ENCODE assay signal across 11 cellular contexts in genomic region chr10:16944081-16944922, GRCh38.
DNase-seq lines count a peak whose midpoint lies in the region; ATAC-seq, FAIRE-seq and TF ChIP-seq lines count a peak whose summit lies in the region.
"Had no signal": no experiment of that assay in that cellular context is flagged by ENCODE, and none has a peak within 500 bp of the region (broad histone marks: within the 10 kb centered on the region; RNA-seq: fewer than 3 reads in every experiment).

No MANE protein-coding gene starts in this region.

- H3K36me3 ChIP-seq in subcutaneous abdominal adipose tissue (ENCODE audit: control insufficient read depth in 5 of 5, insufficient read depth in 5 of 5, low read length in 5 of 5) (no peaks in the 10 kb centered on the region), mucosa of descending colon (ENCODE audit: low read depth) (no peaks in the 10 kb centered on the region)

- CTCF ChIA-PET in activated CD4-positive, alpha-beta memory T cell treated with anti-CD3 and anti-CD28 coated beads, Interleukin-2, amount 10 ng/mL, durations not matched to agents 7 days and 5 days (lab: Charles Lee), result no interaction called here

- H3K4me1 ChIP-seq in subcutaneous abdominal adipose tissue (ENCODE audit: control insufficient read depth in 5 of 5, insufficient read depth in 5 of 5, low read length in 5 of 5) (peaks cover 0 to 13% (median 7%) of the 10 kb centered on the region in 5 donors), mucosa of descending colon (ENCODE audit: low read depth) (no peaks in the 10 kb centered on the region)

- peak; percentile 82 for FAIRE-seq in H54 (lab: Jason Lieb, UNC)

- no peaks in the 10 kb centered on the region for H3K27me3 ChIP-seq in subcutaneous abdominal adipose tissue (ENCODE audit: control insufficient read depth in 5 of 5, insufficient read depth in 4 of 5, low read length in 5 of 5)

- H3K27me3 Mint-ChIP-seq in activated CD4-positive, alpha-beta memory T cell treated with anti-CD3 and anti-CD28 coated beads, Interleukin-2, amount 10 ng/mL, durations not matched to agents 7 days and 5 days, result peaks cover 4% of the 10 kb centered on the region
- H3K27me3 Mint-ChIP-seq: stimulated activated naive B cell treated with anti-CD40 and anti-IgM and Interleukin-4, amounts not matched to agents 10 μg/mL and 1 μg/mL and 100 μg/mL, for 72 hours had no signal

- H3K27ac Mint-ChIP-seq in activated CD4-positive, alpha-beta memory T cell treated with anti-CD3 and anti-CD28 coated beads, Interleukin-2, amount 10 ng/mL, durations not matched to agents 7 days and 5 days, result no peak overlapping the region
- H3K27ac Mint-ChIP-seq: stimulated activated naive B cell treated with anti-CD40 and anti-IgM and Interleukin-4, amounts not matched to agents 10 μg/mL and 1 μg/mL and 100 μg/mL, for 72 hours had no signal

- no peaks in the 10 kb centered on the region for H3K9me3 ChIP-seq in subcutaneous abdominal adipose tissue (ENCODE audit: control insufficient read depth in 5 of 5, low read length in 5 of 5)
- no peaks in the 10 kb centered on the region for H3K9me3 ChIP-seq in mucosa of descending colon

- no peak for TF ChIP-seq POLR2A in H54 (IDR thresholded peaks at IDR 0.05; ENCODE audit: low read depth, low read length)

- no peak for TF ChIP-seq CTCF in mucosa of descending colon (IDR thresholded peaks at IDR 0.05)

- no peak overlapping the region for H3K4me3 Mint-ChIP-seq in activated CD4-positive, alpha-beta memory T cell treated with anti-CD3 and anti-CD28 coated beads, Interleukin-2, amount 10 ng/mL, durations not matched to agents 7 days and 5 days
- H3K4me3 Mint-ChIP-seq: stimulated activated naive B cell treated with anti-CD40 and anti-IgM and Interleukin-4, amounts not matched to agents 10 μg/mL and 1 μg/mL and 100 μg/mL, for 72 hours had no signal

- DNase-seq in H54 (ENCODE audit: insufficient read length, low spot score) (no peak), amniotic stem cell (lab: John Stamatoyannopoulos, UW) (peak; percentile 40), left cardiac atrium (no peak), occipital lobe (lab: John Stamatoyannopoulos, UW) (no peak), left colon (no peak), mucosa of descending colon (no peak)
- no peak for DNase-seq in activated CD4-positive, alpha-beta memory T cell treated with anti-CD3 and anti-CD28 coated beads, Interleukin-2, amount 10 ng/mL, durations not matched to agents 7 days and 5 days
- DNase-seq: activated T-cell treated with anti-CD3 and anti-CD28 coated beads, Interleukin-2, amount 50 U/mL, for 48 hours; NCI-H774; stimulated activated naive B cell treated with anti-CD40 and anti-IgM and Interleukin-4, amounts not matched to agents 10 μg/mL and 1 μg/mL and 100 μg/mL, for 72 hours had no signal

- H3K36me3 Mint-ChIP-seq in activated CD4-positive, alpha-beta memory T cell treated with anti-CD3 and anti-CD28 coated beads, Interleukin-2, amount 10 ng/mL, durations not matched to agents 7 days and 5 days (ENCODE audit: low read depth), result no peaks in the 10 kb centered on the region
- H3K36me3 Mint-ChIP-seq: stimulated activated naive B cell treated with anti-CD40 and anti-IgM and Interleukin-4, amounts not matched to agents 10 μg/mL and 1 μg/mL and 100 μg/mL, for 72 hours had no signal

- peak overlapping the region; percentile 25 for H3K27ac ChIP-seq in subcutaneous abdominal adipose tissue (ENCODE audit: low read depth, low read length)

- H3K9me3 Mint-ChIP-seq in activated CD4-positive, alpha-beta memory T cell treated with anti-CD3 and anti-CD28 coated beads, Interleukin-2, amount 10 ng/mL, durations not matched to agents 7 days and 5 days, result no peaks in the 10 kb centered on the region
- H3K9me3 Mint-ChIP-seq: stimulated activated naive B cell treated with anti-CD40 and anti-IgM and Interleukin-4, amounts not matched to agents 10 μg/mL and 1 μg/mL and 100 μg/mL, for 72 hours had no signal

- POLR2A ChIA-PET in activated CD4-positive, alpha-beta memory T cell treated with anti-CD3 and anti-CD28 coated beads, Interleukin-2, amount 10 ng/mL, durations not matched to agents 7 days and 5 days (lab: Charles Lee), result interaction anchor here (1.4 kb wide), 1 partner anchor 81 kb away, joined by 3 read pairs; no protein-coding TSS in a partner anchor

- peaks cover 7% of the 10 kb centered on the region for H3K4me1 Mint-ChIP-seq in activated CD4-positive, alpha-beta memory T cell treated with anti-CD3 and anti-CD28 coated beads, Interleukin-2, amount 10 ng/mL, durations not matched to agents 7 days and 5 days
- H3K4me1 Mint-ChIP-seq: stimulated activated naive B cell treated with anti-CD40 and anti-IgM and Interleukin-4, amounts not matched to agents 10 μg/mL and 1 μg/mL and 100 μg/mL, for 72 hours had no signal

- ATAC-seq in left cardiac atrium (peak; percentile 67 to 84), left colon (no peak), mucosa of descending colon (no peak)
- ATAC-seq: stimulated activated naive B cell treated with anti-CD40 and anti-IgM and Interleukin-4, amounts not matched to agents 10 μg/mL and 1 μg/mL and 100 μg/mL, for 72 hours had no signal

- intact Hi-C loops in left cardiac atrium (cut with DNase I), result no loop called here
- intact Hi-C loops in left colon (cut with DNase I, micrococcal nuclease), result no loop called here
- intact Hi-C loops in mucosa of descending colon (cut with DNase I, micrococcal nuclease), result no loop called here

- H3K4me3 ChIP-seq in subcutaneous abdominal adipose tissue (ENCODE audit: low read depth in 1 of 5, low read length in 5 of 5), result no peak overlapping the region
- no peak overlapping the region for H3K4me3 ChIP-seq in mucosa of descending colon

- H3K9ac ChIP-seq in subcutaneous abdominal adipose tissue (ENCODE audit: low read length in 5 of 5), result no peak overlapping the region

Comparison
In these comparisons a context has a peak if more than half of its experiments do, and no peak if none do; other contexts are left out.
1. ATAC-seq: peak in left cardiac atrium (2 of 2); none in left colon (single experiment) and mucosa of descending colon (single experiment).